In the genomic region with DNA sequence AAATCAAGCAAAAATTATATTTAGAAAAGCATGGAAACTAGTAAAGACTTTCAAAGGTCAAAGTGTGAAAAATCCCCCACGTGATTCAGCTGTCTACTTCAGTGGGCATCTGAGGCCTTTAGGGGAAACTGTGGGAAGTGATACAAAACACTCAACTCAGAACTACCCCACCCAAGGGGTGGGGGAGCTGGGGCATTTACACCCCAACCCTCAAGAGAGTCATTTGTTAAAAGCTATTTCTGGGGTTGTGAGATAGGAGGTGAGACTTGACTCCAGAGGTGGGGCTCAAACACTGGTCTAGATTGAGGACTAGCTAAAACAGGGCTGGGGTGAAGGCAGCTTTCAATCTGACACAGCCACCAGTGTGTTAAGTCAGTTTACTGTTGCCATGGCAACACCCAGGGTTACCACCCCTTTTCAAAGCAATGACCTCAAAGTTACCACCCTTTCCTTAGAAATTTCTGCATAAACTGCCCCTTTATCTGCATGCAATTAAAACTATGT, we compare ENCODE assay signal across 1 cellular context.
TF ChIP-seq lines count a peak whose summit lies in the region.

No MANE protein-coding gene starts in this region.

TF ChIP-seq in GM12878, 131 proteins besides CTCF, POLR2A, EP300 and RAD21 (continued from another document and continues in another):
- TF ChIP-seq WRNIP1 (IDR thresholded peaks at IDR 0.05; ENCODE audit: borderline replicate concordance, low read depth, low read length) (no peak), MTA3 (IDR thresholded peaks at IDR 0.05; ENCODE audit: borderline replicate concordance, low read length) (0 out of 2 replicates have a peak, but pooled peaks have one; percentile 34), SUZ12 (IDR thresholded peaks at IDR 0.05; ENCODE audit: unreplicated experiment) (no peak), FOXK2 (IDR thresholded peaks at IDR 0.05) (no peak), JUND (IDR thresholded peaks at IDR 0.05; ENCODE audit: low read depth, low read length) (peak; percentile 35; the same call in 1 of the 2 replicates), ETV6 (conservative IDR thresholded peaks at IDR 0.05 in 1 of 2, IDR thresholded peaks at IDR 0.05 in 1 of 2; ENCODE audit: borderline replicate concordance in 1 of 2, low read depth in 1 of 2) (peak in 1 of 2 experiments; percentile 60; a peak in 1 of 4 replicates), RUNX3 (IDR thresholded peaks at IDR 0.05; ENCODE audit: low read length) (peak; percentile 80), ATF7 (IDR thresholded peaks at IDR 0.05; ENCODE audit: low read depth) (peak; percentile 65), NFIC (IDR thresholded peaks at IDR 0.05; ENCODE audit: low read depth, low read length) (peak; percentile 83; the same call in 1 of the 2 replicates), RB1 (IDR thresholded peaks at IDR 0.05; ENCODE audit: borderline replicate concordance) (no peak), SMAD5 (IDR thresholded peaks at IDR 0.05; ENCODE audit: low read depth) (no peak), SP1 (IDR thresholded peaks at IDR 0.05; ENCODE audit: low read depth, low read length) (no peak), PML (IDR thresholded peaks at IDR 0.05; ENCODE audit: low read length) (no peak), SUPT20H (IDR thresholded peaks at IDR 0.05; ENCODE audit: borderline replicate concordance, control insufficient read depth, low read depth, low read length) (no peak), ZBED1 (IDR thresholded peaks at IDR 0.05; ENCODE audit: borderline replicate concordance) (0 out of 2 replicates have a peak, but pooled peaks have one; percentile 41), ZNF384 (IDR thresholded peaks at IDR 0.05; ENCODE audit: borderline replicate concordance, low read depth, low read length) (no peak), CBX5 (IDR thresholded peaks at IDR 0.05; ENCODE audit: low read depth) (no peak), CHD1 (IDR thresholded peaks at IDR 0.05; ENCODE audit: low read depth, low read length) (no peak), EZH2 (IDR thresholded peaks at IDR 0.05; ENCODE audit: borderline replicate concordance, control insufficient read depth, low read depth, low read length) (no peak), TARDBP (IDR thresholded peaks at IDR 0.05; ENCODE audit: borderline replicate concordance) (no peak), ZNF274 (IDR thresholded peaks at IDR 0.05; ENCODE audit: insufficient read depth, insufficient read length) (no peak), BRCA1 (IDR thresholded peaks at IDR 0.05; ENCODE audit: low read depth, low read length) (no peak), BACH1 (IDR thresholded peaks at IDR 0.05; ENCODE audit: borderline replicate concordance) (no peak), KDM1A (IDR thresholded peaks at IDR 0.05; ENCODE audit: borderline replicate concordance) (no peak), RCOR1 (conservative IDR thresholded peaks at IDR 0.05; ENCODE audit: low read depth, low read length) (no peak), TCF12 (IDR thresholded peaks at IDR 0.05; ENCODE audit: low read depth, low read length) (0 out of 2 replicates have a peak, but pooled peaks have one; percentile 37), NR2F1 (conservative IDR thresholded peaks at IDR 0.05) (peak; percentile 91), ZNF622 (IDR thresholded peaks at IDR 0.05) (no peak), NR2C1 (IDR thresholded peaks at IDR 0.05) (peak; percentile 77), CREM (IDR thresholded peaks at IDR 0.05; ENCODE audit: low read depth) (peak; percentile 65; the same call in 1 of the 2 replicates), STAT3 (IDR thresholded peaks at IDR 0.05; ENCODE audit: low read depth, low read length) (no peak), BCL11A (IDR thresholded peaks at IDR 0.05; ENCODE audit: low read depth, low read length) (peak; percentile 64; the same call in 1 of the 2 replicates), RAD51 (IDR thresholded peaks at IDR 0.05) (peak; percentile 89), STAT1 (conservative IDR thresholded peaks at IDR 0.05) (no peak), CHD2 (IDR thresholded peaks at IDR 0.05; ENCODE audit: borderline replicate concordance, low read depth, low read length) (peak; percentile 30; the same call in 1 of the 2 replicates), CREB1 (IDR thresholded peaks at IDR 0.05; ENCODE audit: low read depth) (no peak; the same call in 1 of the 2 replicates), LARP7 (IDR thresholded peaks at IDR 0.05) (no peak), MTA2 (IDR thresholded peaks at IDR 0.05; ENCODE audit: low read depth) (peak; percentile 71)
- TF ChIP-seq, protein P1, sequence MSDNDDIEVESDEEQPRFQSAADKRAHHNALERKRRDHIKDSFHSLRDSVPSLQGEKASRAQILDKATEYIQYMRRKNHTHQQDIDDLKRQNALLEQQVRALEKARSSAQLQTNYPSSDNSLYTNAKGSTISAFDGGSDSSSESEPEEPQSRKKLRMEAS (IDR thresholded peaks at IDR 0.05; ENCODE audit: low read depth, low read length): no peak
- TF ChIP-seq, protein P2, sequence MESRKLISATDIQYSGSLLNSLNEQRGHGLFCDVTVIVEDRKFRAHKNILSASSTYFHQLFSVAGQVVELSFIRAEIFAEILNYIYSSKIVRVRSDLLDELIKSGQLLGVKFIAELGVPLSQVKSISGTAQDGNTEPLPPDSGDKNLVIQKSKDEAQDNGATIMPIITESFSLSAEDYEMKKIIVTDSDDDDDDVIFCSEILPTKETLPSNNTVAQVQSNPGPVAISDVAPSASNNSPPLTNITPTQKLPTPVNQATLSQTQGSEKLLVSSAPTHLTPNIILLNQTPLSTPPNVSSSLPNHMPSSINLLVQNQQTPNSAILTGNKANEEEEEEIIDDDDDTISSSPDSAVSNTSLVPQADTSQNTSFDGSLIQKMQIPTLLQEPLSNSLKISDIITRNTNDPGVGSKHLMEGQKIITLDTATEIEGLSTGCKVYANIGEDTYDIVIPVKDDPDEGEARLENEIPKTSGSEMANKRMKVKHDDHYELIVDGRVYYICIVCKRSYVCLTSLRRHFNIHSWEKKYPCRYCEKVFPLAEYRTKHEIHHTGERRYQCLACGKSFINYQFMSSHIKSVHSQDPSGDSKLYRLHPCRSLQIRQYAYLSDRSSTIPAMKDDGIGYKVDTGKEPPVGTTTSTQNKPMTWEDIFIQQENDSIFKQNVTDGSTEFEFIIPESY (IDR thresholded peaks at IDR 0.05): no peak
- TF ChIP-seq, protein P3, sequence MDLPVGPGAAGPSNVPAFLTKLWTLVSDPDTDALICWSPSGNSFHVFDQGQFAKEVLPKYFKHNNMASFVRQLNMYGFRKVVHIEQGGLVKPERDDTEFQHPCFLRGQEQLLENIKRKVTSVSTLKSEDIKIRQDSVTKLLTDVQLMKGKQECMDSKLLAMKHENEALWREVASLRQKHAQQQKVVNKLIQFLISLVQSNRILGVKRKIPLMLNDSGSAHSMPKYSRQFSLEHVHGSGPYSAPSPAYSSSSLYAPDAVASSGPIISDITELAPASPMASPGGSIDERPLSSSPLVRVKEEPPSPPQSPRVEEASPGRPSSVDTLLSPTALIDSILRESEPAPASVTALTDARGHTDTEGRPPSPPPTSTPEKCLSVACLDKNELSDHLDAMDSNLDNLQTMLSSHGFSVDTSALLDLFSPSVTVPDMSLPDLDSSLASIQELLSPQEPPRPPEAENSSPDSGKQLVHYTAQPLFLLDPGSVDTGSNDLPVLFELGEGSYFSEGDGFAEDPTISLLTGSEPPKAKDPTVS (IDR thresholded peaks at IDR 0.05; ENCODE audit: low read depth, low read length): no peak
- TF ChIP-seq, protein P4, sequence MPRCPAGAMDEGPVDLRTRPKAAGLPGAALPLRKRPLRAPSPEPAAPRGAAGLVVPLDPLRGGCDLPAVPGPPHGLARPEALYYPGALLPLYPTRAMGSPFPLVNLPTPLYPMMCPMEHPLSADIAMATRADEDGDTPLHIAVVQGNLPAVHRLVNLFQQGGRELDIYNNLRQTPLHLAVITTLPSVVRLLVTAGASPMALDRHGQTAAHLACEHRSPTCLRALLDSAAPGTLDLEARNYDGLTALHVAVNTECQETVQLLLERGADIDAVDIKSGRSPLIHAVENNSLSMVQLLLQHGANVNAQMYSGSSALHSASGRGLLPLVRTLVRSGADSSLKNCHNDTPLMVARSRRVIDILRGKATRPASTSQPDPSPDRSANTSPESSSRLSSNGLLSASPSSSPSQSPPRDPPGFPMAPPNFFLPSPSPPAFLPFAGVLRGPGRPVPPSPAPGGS (IDR thresholded peaks at IDR 0.05; ENCODE audit: borderline replicate concordance, insufficient read depth, low read depth, low read length, poor library complexity, severe bottlenecking): no peak
- TF ChIP-seq, protein P5, sequence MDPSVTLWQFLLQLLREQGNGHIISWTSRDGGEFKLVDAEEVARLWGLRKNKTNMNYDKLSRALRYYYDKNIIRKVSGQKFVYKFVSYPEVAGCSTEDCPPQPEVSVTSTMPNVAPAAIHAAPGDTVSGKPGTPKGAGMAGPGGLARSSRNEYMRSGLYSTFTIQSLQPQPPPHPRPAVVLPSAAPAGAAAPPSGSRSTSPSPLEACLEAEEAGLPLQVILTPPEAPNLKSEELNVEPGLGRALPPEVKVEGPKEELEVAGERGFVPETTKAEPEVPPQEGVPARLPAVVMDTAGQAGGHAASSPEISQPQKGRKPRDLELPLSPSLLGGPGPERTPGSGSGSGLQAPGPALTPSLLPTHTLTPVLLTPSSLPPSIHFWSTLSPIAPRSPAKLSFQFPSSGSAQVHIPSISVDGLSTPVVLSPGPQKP (IDR thresholded peaks at IDR 0.05; ENCODE audit: low read depth, low read length): no peak
- TF ChIP-seq, protein P6, sequence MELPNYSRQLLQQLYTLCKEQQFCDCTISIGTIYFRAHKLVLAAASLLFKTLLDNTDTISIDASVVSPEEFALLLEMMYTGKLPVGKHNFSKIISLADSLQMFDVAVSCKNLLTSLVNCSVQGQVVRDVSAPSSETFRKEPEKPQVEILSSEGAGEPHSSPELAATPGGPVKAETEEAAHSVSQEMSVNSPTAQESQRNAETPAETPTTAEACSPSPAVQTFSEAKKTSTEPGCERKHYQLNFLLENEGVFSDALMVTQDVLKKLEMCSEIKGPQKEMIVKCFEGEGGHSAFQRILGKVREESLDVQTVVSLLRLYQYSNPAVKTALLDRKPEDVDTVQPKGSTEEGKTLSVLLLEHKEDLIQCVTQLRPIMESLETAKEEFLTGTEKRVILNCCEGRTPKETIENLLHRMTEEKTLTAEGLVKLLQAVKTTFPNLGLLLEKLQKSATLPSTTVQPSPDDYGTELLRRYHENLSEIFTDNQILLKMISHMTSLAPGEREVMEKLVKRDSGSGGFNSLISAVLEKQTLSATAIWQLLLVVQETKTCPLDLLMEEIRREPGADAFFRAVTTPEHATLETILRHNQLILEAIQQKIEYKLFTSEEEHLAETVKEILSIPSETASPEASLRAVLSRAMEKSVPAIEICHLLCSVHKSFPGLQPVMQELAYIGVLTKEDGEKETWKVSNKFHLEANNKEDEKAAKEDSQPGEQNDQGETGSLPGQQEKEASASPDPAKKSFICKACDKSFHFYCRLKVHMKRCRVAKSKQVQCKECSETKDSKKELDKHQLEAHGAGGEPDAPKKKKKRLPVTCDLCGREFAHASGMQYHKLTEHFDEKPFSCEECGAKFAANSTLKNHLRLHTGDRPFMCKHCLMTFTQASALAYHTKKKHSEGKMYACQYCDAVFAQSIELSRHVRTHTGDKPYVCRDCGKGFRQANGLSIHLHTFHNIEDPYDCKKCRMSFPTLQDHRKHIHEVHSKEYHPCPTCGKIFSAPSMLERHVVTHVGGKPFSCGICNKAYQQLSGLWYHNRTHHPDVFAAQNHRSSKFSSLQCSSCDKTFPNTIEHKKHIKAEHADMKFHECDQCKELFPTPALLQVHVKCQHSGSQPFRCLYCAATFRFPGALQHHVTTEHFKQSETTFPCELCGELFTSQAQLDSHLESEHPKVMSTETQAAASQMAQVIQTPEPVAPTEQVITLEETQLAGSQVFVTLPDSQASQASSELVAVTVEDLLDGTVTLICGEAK (IDR thresholded peaks at IDR 0.05; ENCODE audit: borderline replicate concordance): no peak
- TF ChIP-seq, protein P7, sequence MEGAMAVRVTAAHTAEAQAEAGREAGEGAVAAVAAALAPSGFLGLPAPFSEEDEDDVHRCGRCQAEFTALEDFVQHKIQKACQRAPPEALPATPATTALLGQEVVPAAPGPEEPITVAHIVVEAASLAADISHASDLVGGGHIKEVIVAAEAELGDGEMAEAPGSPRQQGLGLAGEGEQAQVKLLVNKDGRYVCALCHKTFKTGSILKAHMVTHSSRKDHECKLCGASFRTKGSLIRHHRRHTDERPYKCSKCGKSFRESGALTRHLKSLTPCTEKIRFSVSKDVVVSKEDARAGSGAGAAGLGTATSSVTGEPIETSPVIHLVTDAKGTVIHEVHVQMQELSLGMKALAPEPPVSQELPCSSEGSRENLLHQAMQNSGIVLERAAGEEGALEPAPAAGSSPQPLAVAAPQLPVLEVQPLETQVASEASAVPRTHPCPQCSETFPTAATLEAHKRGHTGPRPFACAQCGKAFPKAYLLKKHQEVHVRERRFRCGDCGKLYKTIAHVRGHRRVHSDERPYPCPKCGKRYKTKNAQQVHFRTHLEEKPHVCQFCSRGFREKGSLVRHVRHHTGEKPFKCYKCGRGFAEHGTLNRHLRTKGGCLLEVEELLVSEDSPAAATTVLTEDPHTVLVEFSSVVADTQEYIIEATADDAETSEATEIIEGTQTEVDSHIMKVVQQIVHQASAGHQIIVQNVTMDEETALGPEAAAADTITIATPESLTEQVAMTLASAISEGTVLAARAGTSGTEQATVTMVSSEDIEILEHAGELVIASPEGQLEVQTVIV (IDR thresholded peaks at IDR 0.05; ENCODE audit: borderline replicate concordance, partially characterized antibody): no peak
- TF ChIP-seq, protein P8, sequence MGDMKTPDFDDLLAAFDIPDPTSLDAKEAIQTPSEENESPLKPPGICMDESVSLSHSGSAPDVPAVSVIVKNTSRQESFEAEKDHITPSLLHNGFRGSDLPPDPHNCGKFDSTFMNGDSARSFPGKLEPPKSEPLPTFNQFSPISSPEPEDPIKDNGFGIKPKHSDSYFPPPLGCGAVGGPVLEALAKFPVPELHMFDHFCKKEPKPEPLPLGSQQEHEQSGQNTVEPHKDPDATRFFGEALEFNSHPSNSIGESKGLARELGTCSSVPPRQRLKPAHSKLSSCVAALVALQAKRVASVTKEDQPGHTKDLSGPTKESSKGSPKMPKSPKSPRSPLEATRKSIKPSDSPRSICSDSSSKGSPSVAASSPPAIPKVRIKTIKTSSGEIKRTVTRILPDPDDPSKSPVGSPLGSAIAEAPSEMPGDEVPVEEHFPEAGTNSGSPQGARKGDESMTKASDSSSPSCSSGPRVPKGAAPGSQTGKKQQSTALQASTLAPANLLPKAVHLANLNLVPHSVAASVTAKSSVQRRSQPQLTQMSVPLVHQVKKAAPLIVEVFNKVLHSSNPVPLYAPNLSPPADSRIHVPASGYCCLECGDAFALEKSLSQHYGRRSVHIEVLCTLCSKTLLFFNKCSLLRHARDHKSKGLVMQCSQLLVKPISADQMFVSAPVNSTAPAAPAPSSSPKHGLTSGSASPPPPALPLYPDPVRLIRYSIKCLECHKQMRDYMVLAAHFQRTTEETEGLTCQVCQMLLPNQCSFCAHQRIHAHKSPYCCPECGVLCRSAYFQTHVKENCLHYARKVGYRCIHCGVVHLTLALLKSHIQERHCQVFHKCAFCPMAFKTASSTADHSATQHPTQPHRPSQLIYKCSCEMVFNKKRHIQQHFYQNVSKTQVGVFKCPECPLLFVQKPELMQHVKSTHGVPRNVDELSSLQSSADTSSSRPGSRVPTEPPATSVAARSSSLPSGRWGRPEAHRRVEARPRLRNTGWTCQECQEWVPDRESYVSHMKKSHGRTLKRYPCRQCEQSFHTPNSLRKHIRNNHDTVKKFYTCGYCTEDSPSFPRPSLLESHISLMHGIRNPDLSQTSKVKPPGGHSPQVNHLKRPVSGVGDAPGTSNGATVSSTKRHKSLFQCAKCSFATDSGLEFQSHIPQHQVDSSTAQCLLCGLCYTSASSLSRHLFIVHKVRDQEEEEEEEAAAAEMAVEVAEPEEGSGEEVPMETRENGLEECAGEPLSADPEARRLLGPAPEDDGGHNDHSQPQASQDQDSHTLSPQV (IDR thresholded peaks at IDR 0.05): 0 out of 2 replicates have a peak, but pooled peaks have one; percentile 69
